Comparison of ENCODE assay signal across 17 cellular contexts in the genomic region with DNA sequence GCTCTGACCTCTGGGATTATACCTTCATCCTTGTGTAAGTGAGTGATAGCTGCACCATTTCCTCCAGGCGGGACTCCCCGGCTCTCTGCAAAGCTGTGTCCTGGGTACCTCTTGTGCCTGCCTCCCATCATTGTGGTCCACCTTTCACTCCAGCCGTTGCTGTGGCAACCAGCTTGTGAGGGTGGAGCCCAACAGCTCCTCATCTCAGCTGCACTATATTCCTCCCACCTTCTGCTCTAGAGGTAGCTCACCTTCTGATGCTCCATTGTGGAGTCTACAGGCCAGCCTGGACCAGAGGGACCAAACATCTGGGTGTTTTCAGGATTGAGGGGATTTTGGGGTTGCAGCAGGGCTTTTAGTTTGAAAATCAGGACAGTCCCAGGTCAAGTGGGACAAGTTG.
A peak's percentile ranks its signal among the peaks of the same experiment; 100 is the strongest.
DNase-seq lines count a peak whose midpoint lies in the region; ATAC-seq and TF ChIP-seq lines count a peak whose summit lies in the region.
"Had no signal": no experiment of that assay in that cellular context is flagged by ENCODE, and none has a peak within 500 bp of the region (broad histone marks: within the 10 kb centered on the region; RNA-seq: fewer than 3 reads in every experiment).

No MANE protein-coding gene starts in this region.

- no peaks in the 10 kb centered on the region for H3K36me3 Mint-ChIP-seq in activated T-helper 2 cell treated with anti-CD3 and anti-CD28 coated beads, Interferon-gamma antibody, Interleukin-2, Interleukin-4, amounts not matched to agents 10 μg/mL and 5 μg/mL and 100 μg/mL, durations not matched to agents 14 hours and 24 hours and 36 hours (ENCODE audit: low read depth)
- H3K36me3 Mint-ChIP-seq in activated naive CD4-positive, alpha-beta T cell treated with anti-CD3 and anti-CD28 coated beads for 36 hours (ENCODE audit: low read depth) = no peaks in the 10 kb centered on the region
- H3K36me3 Mint-ChIP-seq: CD4-positive, CD25-positive, alpha-beta regulatory T cell; IgD-negative memory B cell had no signal

- no peak overlapping the region for H3K27ac Mint-ChIP-seq in activated T-helper 2 cell treated with anti-CD3 and anti-CD28 coated beads, Interferon-gamma antibody, Interleukin-2, Interleukin-4, amounts not matched to agents 10 μg/mL and 5 μg/mL and 100 μg/mL, durations not matched to agents 14 hours and 24 hours and 36 hours
- H3K27ac Mint-ChIP-seq in activated naive CD4-positive, alpha-beta T cell treated with anti-CD3 and anti-CD28 coated beads for 36 hours = no peak overlapping the region
- H3K27ac Mint-ChIP-seq: CD4-positive, CD25-positive, alpha-beta regulatory T cell; IgD-negative memory B cell had no signal

- H3K36me3 ChIP-seq in H7 (replicated peaks; ENCODE audit: control insufficient read depth, insufficient read depth, low read length) (no peaks in the 10 kb centered on the region), spleen (no peaks in the 10 kb centered on the region)

- no peaks in the 10 kb centered on the region for H3K9me3 Mint-ChIP-seq in activated T-helper 2 cell treated with anti-CD3 and anti-CD28 coated beads, Interferon-gamma antibody, Interleukin-2, Interleukin-4, amounts not matched to agents 10 μg/mL and 5 μg/mL and 100 μg/mL, durations not matched to agents 14 hours and 24 hours and 36 hours
- H3K9me3 Mint-ChIP-seq in activated naive CD4-positive, alpha-beta T cell treated with anti-CD3 and anti-CD28 coated beads for 36 hours = no peaks in the 10 kb centered on the region

- TF ChIP-seq CTCF in spleen (IDR thresholded peaks at IDR 0.05 in 8 of 11, conservative IDR thresholded peaks at IDR 0.05 in 3 of 11) = no peak

- CTCF ChIA-PET in activated naive CD4-positive, alpha-beta T cell treated with anti-CD3 and anti-CD28 coated beads for 36 hours (lab: Charles Lee) = no interaction called here

- no peak for ATAC-seq in GM18873 (IDR thresholded peaks at IDR 0.05; ENCODE audit: low FRiP score, unreplicated experiment)

- H3K27ac ChIP-seq in spleen = peak overlapping the region in 1 of 8 donors; percentile 11

- WGBS in spleen, 5 donors = 81 to 90% (median 88%) methylated on average over 3 of the region's 3 CpGs

- peaks cover 5% of the 10 kb centered on the region for H3K4me1 Mint-ChIP-seq in activated T-helper 2 cell treated with anti-CD3 and anti-CD28 coated beads, Interferon-gamma antibody, Interleukin-2, Interleukin-4, amounts not matched to agents 10 μg/mL and 5 μg/mL and 100 μg/mL, durations not matched to agents 14 hours and 24 hours and 36 hours (ENCODE audit: low read depth)
- H3K4me1 Mint-ChIP-seq in activated naive CD4-positive, alpha-beta T cell treated with anti-CD3 and anti-CD28 coated beads for 36 hours (ENCODE audit: low read depth) = no peaks in the 10 kb centered on the region
- H3K4me1 Mint-ChIP-seq: IgD-negative memory B cell had no signal

- no peak for TF ChIP-seq POLR2A in spleen (IDR thresholded peaks at IDR 0.05)

- H3K4me3 ChIP-seq in H7 (ENCODE audit: insufficient read depth, low read depth, low read length) (no peak overlapping the region), spleen (no peak overlapping the region)

- no peaks in the 10 kb centered on the region for H3K9me3 ChIP-seq in spleen
- H3K9me3 ChIP-seq: Caco-2, SK-N-SH had no signal

- peaks cover 0 to 49% (median 24%) of the 10 kb centered on the region in 6 donors for H3K4me1 ChIP-seq in spleen
- H3K4me1 ChIP-seq: Caco-2 had no signal

- H3K27me3 Mint-ChIP-seq in activated T-helper 2 cell treated with anti-CD3 and anti-CD28 coated beads, Interferon-gamma antibody, Interleukin-2, Interleukin-4, amounts not matched to agents 10 μg/mL and 5 μg/mL and 100 μg/mL, durations not matched to agents 14 hours and 24 hours and 36 hours (ENCODE audit: low read depth) = no peaks in the 10 kb centered on the region
- H3K27me3 Mint-ChIP-seq in activated naive CD4-positive, alpha-beta T cell treated with anti-CD3 and anti-CD28 coated beads for 36 hours (ENCODE audit: low read depth) = peaks cover 2% of the 10 kb centered on the region
- H3K27me3 Mint-ChIP-seq: CD4-positive, CD25-positive, alpha-beta regulatory T cell; IgD-negative memory B cell had no signal

- intact Hi-C loops in spleen (cut with DNase I; ENCODE audit: low total_unique reads) = no loop called here
- intact Hi-C loops in activated T-helper 2 cell treated with anti-CD3 and anti-CD28 coated beads, Interferon-gamma antibody, Interleukin-2, Interleukin-4, amounts not matched to agents 10 μg/mL and 5 μg/mL and 100 μg/mL, durations not matched to agents 14 hours and 24 hours and 36 hours (cut with micrococcal nuclease) = no loop called here
- intact Hi-C loops in activated naive CD4-positive, alpha-beta T cell treated with anti-CD3 and anti-CD28 coated beads for 36 hours (cut with micrococcal nuclease) = no loop called here

- H3K27me3 ChIP-seq in H7 (ENCODE audit: control insufficient read depth, insufficient read depth, low read length) (no peaks in the 10 kb centered on the region), spleen (replicated peaks in 1 of 7) (no peaks in the 10 kb centered on the region)

- DNase-seq in H7 (peak; percentile 37), RPMI8226 (peak; percentile 66), islet precursor cell (peak; percentile 26), spleen (peak; percentile 48)
- DNase-seq in activated T-helper 2 cell treated with anti-CD3 and anti-CD28 coated beads, Interferon-gamma antibody, Interleukin-2, Interleukin-4, amounts not matched to agents 10 μg/mL and 5 μg/mL and 100 μg/mL, durations not matched to agents 14 hours and 24 hours and 36 hours (ENCODE audit: low spot score) = no peak
- DNase-seq in activated naive CD4-positive, alpha-beta T cell treated with anti-CD3 and anti-CD28 coated beads for 36 hours = no peak
- DNase-seq: Caco-2; CD4-positive, CD25-positive, alpha-beta regulatory T cell; Karpas-422; NCI-H1105 treated with DMSO at 0.1 percent for 48 hours; NCI-H2081 treated with DMSO at 0.1 percent for 48 hours; NCI-H446 treated with DMSO at 0.1 percent for 48 hours; NCI-H526 treated with DMSO at 0.1 percent for 48 hours; SIG-M5; SK-N-SH had no signal

- no peak overlapping the region for H3K4me3 Mint-ChIP-seq in activated T-helper 2 cell treated with anti-CD3 and anti-CD28 coated beads, Interferon-gamma antibody, Interleukin-2, Interleukin-4, amounts not matched to agents 10 μg/mL and 5 μg/mL and 100 μg/mL, durations not matched to agents 14 hours and 24 hours and 36 hours (ENCODE audit: low read depth)
- no peak overlapping the region for H3K4me3 Mint-ChIP-seq in activated naive CD4-positive, alpha-beta T cell treated with anti-CD3 and anti-CD28 coated beads for 36 hours
- H3K4me3 Mint-ChIP-seq: CD4-positive, CD25-positive, alpha-beta regulatory T cell had no signal

Comparison
In these comparisons a context has a peak if more than half of its experiments do, and no peak if none do; other contexts are left out.
1. DNase-seq: peak in H7 (single experiment), RPMI8226 (single experiment), islet precursor cell (single experiment) and spleen (single experiment); none in activated T-helper 2 cell treated with anti-CD3 and anti-CD28 coated beads, Interferon-gamma antibody, Interleukin-2, Interleukin-4, amounts not matched to agents 10 μg/mL and 5 μg/mL and 100 μg/mL, durations not matched to agents 14 hours and 24 hours and 36 hours (single experiment) and activated naive CD4-positive, alpha-beta T cell treated with anti-CD3 and anti-CD28 coated beads for 36 hours (single experiment).